Comparison of ENCODE assay signal across 1 cellular context in the genomic region with DNA sequence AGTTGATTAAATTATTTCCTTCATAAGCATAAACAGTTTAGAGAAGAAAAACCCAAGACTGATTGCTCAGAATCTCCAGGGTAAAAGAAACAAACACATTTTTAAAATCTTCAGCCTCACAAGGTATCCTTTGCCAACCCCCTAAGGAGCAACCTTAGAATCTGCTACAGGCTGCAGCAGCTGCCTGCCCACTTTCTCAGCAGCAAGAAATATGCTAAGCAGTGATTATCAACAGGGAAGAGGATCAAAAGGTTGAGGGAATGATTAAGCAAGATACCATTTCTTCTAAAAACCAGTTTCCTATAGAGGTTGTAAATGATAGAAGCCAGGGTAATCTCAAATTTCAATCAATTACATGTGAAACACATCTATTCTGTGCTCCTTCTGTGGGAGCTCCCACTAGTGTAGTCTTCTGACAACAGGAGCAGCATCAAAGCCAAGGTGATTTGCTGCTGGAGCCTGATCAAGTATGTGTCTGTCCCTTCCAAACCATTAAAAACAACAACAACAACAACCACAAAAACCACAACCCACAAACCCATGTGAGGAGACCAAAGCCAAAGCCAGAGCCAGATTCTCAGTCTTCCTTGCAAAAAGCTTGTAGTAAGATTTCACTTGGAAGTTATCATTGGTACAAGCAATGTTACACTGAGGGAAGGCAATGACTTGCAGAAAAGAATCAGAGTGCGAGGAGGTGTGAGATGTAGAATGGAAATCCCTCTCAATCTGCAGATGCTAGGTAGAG.
TF ChIP-seq lines count a peak whose summit lies in the region.

No MANE protein-coding gene starts in this region.

TF ChIP-seq in WTC11, 78 proteins besides CTCF, POLR2A, EP300 and RAD21 (continued from another document):
- TF ChIP-seq, protein P1, sequence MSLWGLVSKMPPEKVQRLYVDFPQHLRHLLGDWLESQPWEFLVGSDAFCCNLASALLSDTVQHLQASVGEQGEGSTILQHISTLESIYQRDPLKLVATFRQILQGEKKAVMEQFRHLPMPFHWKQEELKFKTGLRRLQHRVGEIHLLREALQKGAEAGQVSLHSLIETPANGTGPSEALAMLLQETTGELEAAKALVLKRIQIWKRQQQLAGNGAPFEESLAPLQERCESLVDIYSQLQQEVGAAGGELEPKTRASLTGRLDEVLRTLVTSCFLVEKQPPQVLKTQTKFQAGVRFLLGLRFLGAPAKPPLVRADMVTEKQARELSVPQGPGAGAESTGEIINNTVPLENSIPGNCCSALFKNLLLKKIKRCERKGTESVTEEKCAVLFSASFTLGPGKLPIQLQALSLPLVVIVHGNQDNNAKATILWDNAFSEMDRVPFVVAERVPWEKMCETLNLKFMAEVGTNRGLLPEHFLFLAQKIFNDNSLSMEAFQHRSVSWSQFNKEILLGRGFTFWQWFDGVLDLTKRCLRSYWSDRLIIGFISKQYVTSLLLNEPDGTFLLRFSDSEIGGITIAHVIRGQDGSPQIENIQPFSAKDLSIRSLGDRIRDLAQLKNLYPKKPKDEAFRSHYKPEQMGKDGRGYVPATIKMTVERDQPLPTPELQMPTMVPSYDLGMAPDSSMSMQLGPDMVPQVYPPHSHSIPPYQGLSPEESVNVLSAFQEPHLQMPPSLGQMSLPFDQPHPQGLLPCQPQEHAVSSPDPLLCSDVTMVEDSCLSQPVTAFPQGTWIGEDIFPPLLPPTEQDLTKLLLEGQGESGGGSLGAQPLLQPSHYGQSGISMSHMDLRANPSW (CRISPR knock-in tag; conservative IDR thresholded peaks at IDR 0.05; ENCODE audit: low read depth) = no peak
- TF ChIP-seq SMAD4 (CRISPR knock-in tag; IDR thresholded peaks at IDR 0.05) (no peak), SOX15 (CRISPR knock-in tag; IDR thresholded peaks at IDR 0.05) (no peak), NFYB (CRISPR knock-in tag; conservative IDR thresholded peaks at IDR 0.05; ENCODE audit: low read depth) (no peak), OVOL2 (CRISPR knock-in tag; IDR thresholded peaks at IDR 0.05; ENCODE audit: borderline replicate concordance) (no peak), NR2C2 (CRISPR knock-in tag; IDR thresholded peaks at IDR 0.05) (no peak), ZNF416 (CRISPR knock-in tag; IDR thresholded peaks at IDR 0.05) (no peak), IRF2 (CRISPR knock-in tag; IDR thresholded peaks at IDR 0.05; ENCODE audit: borderline replicate concordance, low read depth) (no peak), ZNF263 (CRISPR knock-in tag; IDR thresholded peaks at IDR 0.05; ENCODE audit: low read depth) (no peak), SP1 (CRISPR knock-in tag; conservative IDR thresholded peaks at IDR 0.05) (no peak), ETV6 (CRISPR knock-in tag; IDR thresholded peaks at IDR 0.05) (no peak), MLX (CRISPR knock-in tag; IDR thresholded peaks at IDR 0.05) (no peak), PRRX2 (CRISPR knock-in tag; IDR thresholded peaks at IDR 0.05) (no peak), ZNF232 (CRISPR knock-in tag; IDR thresholded peaks at IDR 0.05) (no peak), ESRRA (CRISPR knock-in tag; IDR thresholded peaks at IDR 0.05; ENCODE audit: borderline replicate concordance) (no peak), ZMAT4 (CRISPR knock-in tag; IDR thresholded peaks at IDR 0.05) (no peak)
- TF ChIP-seq, protein P2, sequence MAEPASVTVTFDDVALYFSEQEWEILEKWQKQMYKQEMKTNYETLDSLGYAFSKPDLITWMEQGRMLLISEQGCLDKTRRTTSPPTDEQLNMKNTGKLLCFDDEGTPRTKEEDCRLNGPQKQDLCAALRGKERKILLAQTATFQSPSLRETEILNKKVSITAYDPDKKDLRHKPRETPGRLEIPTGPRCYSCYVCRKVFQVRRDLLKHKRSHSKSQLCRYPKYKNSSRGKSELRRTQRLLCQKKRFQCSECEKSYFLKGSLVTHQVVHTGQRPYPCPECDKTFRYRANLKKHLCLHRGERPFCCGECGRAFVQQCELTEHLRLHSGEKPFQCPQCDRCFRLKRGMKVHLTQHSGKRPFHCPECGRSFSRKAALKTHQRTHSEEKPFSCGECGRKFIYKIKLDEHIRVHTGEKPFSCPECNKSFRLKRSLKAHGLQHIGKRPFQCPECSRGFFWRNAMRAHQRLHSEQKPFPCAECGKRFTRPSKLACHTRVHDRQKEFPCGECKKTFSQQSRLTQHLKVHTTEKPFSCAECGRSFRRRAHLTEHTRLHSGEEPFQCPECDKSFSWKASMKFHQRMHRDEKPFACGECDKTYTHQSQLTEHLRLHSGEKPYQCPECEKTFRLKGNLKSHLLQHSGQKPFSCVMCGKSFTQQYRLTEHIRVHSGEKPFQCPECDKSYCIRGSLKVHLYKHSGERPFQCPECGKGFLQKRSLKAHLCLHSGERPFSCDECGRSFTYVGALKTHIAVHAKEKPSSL (CRISPR knock-in tag; conservative IDR thresholded peaks at IDR 0.05) = no peak
TF ChIP-seq in WTC11: peak in this region for 0.
